In the genomic region with DNA sequence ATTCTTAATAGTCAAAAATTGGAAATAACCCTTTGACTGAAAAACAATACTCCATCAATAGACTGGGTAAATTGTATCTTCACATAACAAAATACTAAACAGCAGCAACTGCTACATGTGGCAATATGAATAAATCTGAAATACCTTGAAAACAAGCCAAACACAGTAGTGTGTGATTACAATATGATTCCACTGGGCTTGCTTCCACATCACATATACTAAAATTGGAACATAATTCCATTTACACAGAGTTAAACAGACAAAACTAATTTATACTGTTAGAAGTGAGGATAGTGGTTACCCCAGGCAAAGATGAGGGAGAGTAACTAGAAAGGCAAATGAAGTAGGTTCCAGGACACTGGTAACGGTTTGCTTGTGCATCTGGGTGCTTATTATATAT, we compare ENCODE assay signal across 25 cellular contexts. TPM values are rescaled to one million over a fixed set of nuclear protein-coding genes. Genes with fewer than 3 reads are reported as not detected.
DNase-seq lines count a peak whose midpoint lies in the region; ATAC-seq, FAIRE-seq and TF ChIP-seq lines count a peak whose summit lies in the region.
"Had no signal": no experiment of that assay in that cellular context is flagged by ENCODE, and none has a peak within 500 bp of the region (broad histone marks: within the 10 kb centered on the region; RNA-seq: fewer than 3 reads in every experiment).

No MANE protein-coding gene starts in this region.

- H3K79me2 ChIP-seq in GM23248 (ENCODE audit: insufficient read depth), result peaks cover 94% of the 10 kb centered on the region
- peaks cover 86% of the 10 kb centered on the region for H3K79me2 ChIP-seq in fibroblast of lung (ENCODE audit: control insufficient read depth, insufficient read depth, low read length)
- no peaks in the 10 kb centered on the region; the same call in 1 of the 2 replicates for H3K79me2 ChIP-seq in H9 (ENCODE audit: insufficient read depth, low read length)

- no peak overlapping the region for H3K23ac ChIP-seq in H9 (ENCODE audit: insufficient read length, low read depth, low read length)

- no peak overlapping the region for H2BK15ac ChIP-seq in H9 (ENCODE audit: low read depth, low read length)

- H3K9me3 Mint-ChIP-seq in H9, result no peaks in the 10 kb centered on the region

- no peak overlapping the region for H3T11ph ChIP-seq in H9 (ENCODE audit: low read length)

- no peak overlapping the region for H4K8ac ChIP-seq in H9 (replicated peaks; ENCODE audit: insufficient read length, low read depth, low read length)

- H4K5ac ChIP-seq in H9 (ENCODE audit: insufficient read length, low read depth, low read length), result no peak overlapping the region

- H3K27me3 ChIP-seq in GM23248 (replicated peaks; ENCODE audit: insufficient read depth) (no peaks in the 10 kb centered on the region), adipocyte (replicated peaks; ENCODE audit: control insufficient read depth, insufficient read depth, low read length) (no peaks in the 10 kb centered on the region), fibroblast of lung (ENCODE audit: control insufficient read depth, insufficient read depth, low read length) (no peaks in the 10 kb centered on the region), pancreas (no peaks in the 10 kb centered on the region), right lobe of liver (no peaks in the 10 kb centered on the region), H9 (ENCODE audit: insufficient read depth, low read length) (no peaks in the 10 kb centered on the region)
- H3K27me3 ChIP-seq: BLaER1 treated with 17β-estradiol and CSF1 and Interleukin-3, amounts not matched to agents 10 nM and 100 nM had no signal

- peaks cover 0 to under 1% (median 0%) of the 10 kb centered on the region in 3 experiments; a peak in 1 of 7 replicates for H3K36me3 Mint-ChIP-seq in H9 (ENCODE audit: insufficient read depth in 1 of 3, low read depth in 3 of 3)

- peak in 3 of 4 donors; percentile 39 to 59 (median 52) for ATAC-seq in pancreas
- ATAC-seq in right lobe of liver, result no peak
- no peak for ATAC-seq in GM18870 (IDR thresholded peaks at IDR 0.05; ENCODE audit: unreplicated experiment)
- ATAC-seq: HepG2 had no signal

- H3K4me3 ChIP-seq in GM23248, result no peak overlapping the region
- H3K4me3 ChIP-seq in adipocyte (ENCODE audit: low read length), result no peak overlapping the region
- peak overlapping the region in 1 of 4 experiments; percentile 2 for H3K4me3 ChIP-seq in fibroblast of lung (replicated peaks in 1 of 4; ENCODE audit: control extremely low read depth in 1 of 4, insufficient read depth in 1 of 4, low read depth in 3 of 4, low read length in 4 of 4)
- no peak overlapping the region for H3K4me3 ChIP-seq in pancreas
- no peak overlapping the region for H3K4me3 ChIP-seq in right lobe of liver
- H3K4me3 ChIP-seq: BLaER1 treated with 17β-estradiol and CSF1 and Interleukin-3, amounts not matched to agents 10 nM and 100 nM; HAP-1; PC-9 had no signal

- TF ChIP-seq CTCF in fibroblast of lung (conservative IDR thresholded peaks at IDR 0.05 in 1 of 2, IDR thresholded peaks at IDR 0.05 in 1 of 2; ENCODE audit: low read depth in 1 of 2, low read length in 2 of 2) (no peak), pancreas (IDR thresholded peaks at IDR 0.05) (no peak), right lobe of liver (IDR thresholded peaks at IDR 0.05) (no peak), H9 (conservative IDR thresholded peaks at IDR 0.05) (no peak)

- H4K91ac ChIP-seq in H9 (ENCODE audit: insufficient read length, low read depth, low read length), result no peak overlapping the region

- H3K27ac ChIP-seq in GM23248, result no peak overlapping the region
- H3K27ac ChIP-seq in fibroblast of lung (ENCODE audit: insufficient read depth, low read length), result no peak overlapping the region
- H3K27ac ChIP-seq in pancreas, result peak overlapping the region in 1 of 4 donors; percentile 81
- no peak overlapping the region for H3K27ac ChIP-seq in right lobe of liver
- no peak overlapping the region for H3K27ac ChIP-seq in H9 (ENCODE audit: insufficient read length, low read depth, low read length)
- H3K27ac ChIP-seq: BLaER1 treated with 17β-estradiol and CSF1 and Interleukin-3, amounts not matched to agents 10 nM and 100 nM; HL-60; PC-9 had no signal

- H3K9me2 ChIP-seq in GM23248 (ENCODE audit: insufficient read depth), result no peaks in the 10 kb centered on the region; the same call in 1 of the 2 replicates

- H2AK5ac ChIP-seq in H9 (ENCODE audit: insufficient read length, low read length), result no peak overlapping the region

- DNase-seq in GM23248 (peak; percentile 38), adipocyte (ENCODE audit: low read depth) (peak; percentile 61), fibroblast of lung (ENCODE audit: low read depth in 2 of 2) (peak in 1 of 2 donors; percentile 64), pancreas (no peak), right lobe of liver (no peak), H9 (no peak), NCI-H2171 (lab: John Stamatoyannopoulos, UW) (no peak)
- DNase-seq: Caco-2; CD4-positive, alpha-beta memory T cell; DMS153; KBM-7; MM.1S; NCI-H1092; NCI-H1436; NCI-H187 treated with DMSO at 0.1 percent for 48 hours; NCI-H2107; NCI-H69; PC-9; RPMI8226; SHP77 had no signal

- FAIRE-seq in pancreas (lab: Jason Lieb, UNC), result no peak
- FAIRE-seq: HepG2 had no signal

- H3K36me3 ChIP-seq in GM23248 (ENCODE audit: low read depth) (0 out of 2 replicates have a peak, but pooled peaks cover under 1% of the 10 kb centered on the region), adipocyte (ENCODE audit: control insufficient read depth, insufficient read depth, low read length, severe bottlenecking) (no peaks in the 10 kb centered on the region), fibroblast of lung (ENCODE audit: control insufficient read depth, insufficient read depth, low read length) (no peaks in the 10 kb centered on the region), pancreas (no peaks in the 10 kb centered on the region), right lobe of liver (no peaks in the 10 kb centered on the region)

- no peak overlapping the region for H3K56ac ChIP-seq in H9 (ENCODE audit: insufficient read length, low read depth, low read length)

- H3K14ac ChIP-seq in H9 (ENCODE audit: insufficient read depth, low read length), result no peak overlapping the region

- no peaks in the 10 kb centered on the region for H3K27me3 Mint-ChIP-seq in H9 (ENCODE audit: low read depth)
- H3K27me3 Mint-ChIP-seq: CD4-positive, alpha-beta memory T cell had no signal

- no peak for TF ChIP-seq POLR2A in right lobe of liver (IDR thresholded peaks at IDR 0.05)

- peaks cover 23% of the 10 kb centered on the region for H3K4me1 ChIP-seq in GM23248 (ENCODE audit: insufficient read depth)
- peaks cover 21% of the 10 kb centered on the region for H3K4me1 ChIP-seq in adipocyte (ENCODE audit: control insufficient read depth, insufficient read depth, low read length)
- H3K4me1 ChIP-seq in fibroblast of lung (ENCODE audit: control insufficient read depth, extremely low read depth, insufficient read depth, low read length), result peaks cover 2% of the 10 kb centered on the region
- H3K4me1 ChIP-seq in pancreas, result peaks cover 26 to 48% (median 42%) of the 10 kb centered on the region in 3 donors
- peaks cover 0 to 9% (median 0%) of the 10 kb centered on the region in 4 donors for H3K4me1 ChIP-seq in right lobe of liver
- no peaks in the 10 kb centered on the region for H3K4me1 ChIP-seq in H9 (ENCODE audit: insufficient read depth, low read length)
- H3K4me1 ChIP-seq: Caco-2, HAP-1 had no signal

- no peaks in the 10 kb centered on the region for H3K23me2 ChIP-seq in H9 (ENCODE audit: insufficient read length, low read depth, low read length, poor library complexity, severe bottlenecking)

- no peak overlapping the region for H2AFZ ChIP-seq in GM23248
- no peak overlapping the region for H2AFZ ChIP-seq in fibroblast of lung (ENCODE audit: low read length)
- no peak overlapping the region for H2AFZ ChIP-seq in H9 (ENCODE audit: low read length)
- H2AFZ ChIP-seq: PC-9 had no signal

- no peak overlapping the region for H2BK120ac ChIP-seq in H9 (ENCODE audit: low read depth, low read length, poor library complexity, severe bottlenecking)

- no peak overlapping the region for H3K27ac Mint-ChIP-seq in H9
- H3K27ac Mint-ChIP-seq: CD4-positive, alpha-beta memory T cell had no signal

- H3K4me1 Mint-ChIP-seq in H9, result peaks cover 3% of the 10 kb centered on the region in 2 experiments; a peak in 3 of 4 replicates

- H2BK20ac ChIP-seq in H9 (ENCODE audit: low read depth, low read length, poor library complexity, severe bottlenecking), result no peak overlapping the region

- H3K4me3 Mint-ChIP-seq in H9, result no peak overlapping the region
- H3K4me3 Mint-ChIP-seq: CD4-positive, alpha-beta memory T cell had no signal

- no peak overlapping the region for H3K18ac ChIP-seq in H9 (ENCODE audit: insufficient read length, low read depth, low read length)

- H3F3A ChIP-seq in GM23248 (ENCODE audit: insufficient read depth), result no peaks in the 10 kb centered on the region

- in situ Hi-C loops in GM23248 (cut with MboI), result no loop called here

- peaks cover 3% of the 10 kb centered on the region for H3K79me1 ChIP-seq in H9 (ENCODE audit: insufficient read depth, low read depth, low read length, poor library complexity, severe bottlenecking)

- peaks cover 35% of the 10 kb centered on the region for H4K20me1 ChIP-seq in GM23248 (ENCODE audit: insufficient read depth)
- H4K20me1 ChIP-seq in fibroblast of lung (ENCODE audit: control insufficient read depth, extremely low read depth, insufficient read depth, low read length), result peaks cover 24% of the 10 kb centered on the region
- H4K20me1 ChIP-seq in H9 (ENCODE audit: control insufficient read depth, insufficient read depth, insufficient read length), result no peaks in the 10 kb centered on the region

- intact Hi-C loops in pancreas (cut with DNase I) (no loop called here), right lobe of liver (cut with DNase I) (no loop called here)

- no peak overlapping the region for H2BK5ac ChIP-seq in H9 (ENCODE audit: insufficient read length, low read length)

- H2BK12ac ChIP-seq in H9 (ENCODE audit: insufficient read length, low read depth, low read length), result no peak overlapping the region

- H3K4me2 ChIP-seq in GM23248 (ENCODE audit: unreplicated experiment), result no peak overlapping the region
- peak overlapping the region; percentile 44 for H3K4me2 ChIP-seq in fibroblast of lung (ENCODE audit: extremely low read depth, insufficient read depth, low read length)
- H3K4me2 ChIP-seq in H9 (ENCODE audit: insufficient read depth, insufficient read length, low read length), result no peak overlapping the region
- H3K4me2 ChIP-seq: BLaER1 treated with 17β-estradiol and CSF1 and Interleukin-3, amounts not matched to agents 10 nM and 100 nM; PC-9 had no signal

- H3K9me3 ChIP-seq in GM23248 (ENCODE audit: low read depth), result no peaks in the 10 kb centered on the region
- H3K9me3 ChIP-seq in adipocyte (ENCODE audit: control insufficient read depth, low read length), result no peaks in the 10 kb centered on the region
- H3K9me3 ChIP-seq in fibroblast of lung (ENCODE audit: control insufficient read depth, insufficient read depth, low read depth, low read length), result no peaks in the 10 kb centered on the region
- no peaks in the 10 kb centered on the region for H3K9me3 ChIP-seq in pancreas
- H3K9me3 ChIP-seq in right lobe of liver, result no peaks in the 10 kb centered on the region
- H3K9me3 ChIP-seq in H9 (ENCODE audit: control insufficient read depth, low read depth, low read length), result no peaks in the 10 kb centered on the region
- H3K9me3 ChIP-seq: Caco-2, HAP-1 had no signal

- no peak overlapping the region for H3K9ac ChIP-seq in GM23248
- H3K9ac ChIP-seq in adipocyte (ENCODE audit: low read length), result no peak overlapping the region
- no peak overlapping the region for H3K9ac ChIP-seq in fibroblast of lung (ENCODE audit: insufficient read depth, low read length)
- no peak overlapping the region for H3K9ac ChIP-seq in H9 (ENCODE audit: extremely low read depth, insufficient read length, low read length)
- H3K9ac ChIP-seq: BLaER1 treated with 17β-estradiol and CSF1 and Interleukin-3, amounts not matched to agents 10 nM and 100 nM had no signal

- no peak overlapping the region for H3K4ac ChIP-seq in H9 (ENCODE audit: low read depth, low read length)

- 15 to 39% methylated on average over 1 of the region's 1 CpG for WGBS in GM23248 (ENCODE audit: low coverage in 1 of 2, low lambda C conversion rate in 2 of 2, missing lambda C conversion rate in 2 of 2), 2 experiments
- 41 to 72% methylated on average over 1 of the region's 1 CpG for WGBS in pancreas, 2 donors
- 89% methylated on average over 1 of the region's 1 CpG for WGBS in right lobe of liver (ENCODE audit: insufficient coverage, low coverage, low lambda C conversion rate, missing lambda C conversion rate)
- WGBS in H9 (ENCODE audit: extremely low coverage, insufficient read length, low lambda C conversion rate), result no CpG with 5 or more reads among the region's 1 CpG

RNA-seq across cellular contexts. Expression of a gene that starts 20.4 kb away (rescaled TPM):
- total RNA-seq in GM23248 (2014; rRNA removed; shearing (Covaris generic)), result 21.6 and 25.8 TPM in 2 replicates
- polyA plus RNA-seq in GM23248 (2016; fragmentation: Nextera tagmentation; extraction: Ambion mirVana) (8.8 and 10.3 TPM in 2 replicates), fibroblast of lung (30.7 and 36.4 TPM in 2 replicates), pancreas (1 to 10 TPM; 2.7 to 4.4 TPM)
- total RNA-seq in fibroblast of lung (79.4 and 97.8 TPM in 2 replicates), pancreas (10 to 100 TPM; 11.1 to 20.9 (median 13.2) TPM), right lobe of liver (10 to 100 TPM; 14.2 to 25.2 (median 20.9) TPM), H9 (2021) (13.4 TPM in 2 replicates)
- polyA plus RNA-seq in fibroblast of lung (2012), result 13.5 and 18.1 TPM in 2 replicates
- 9.9 and 11.3 TPM in 2 replicates for polyA minus RNA-seq in fibroblast of lung (ENCODE audit: low replicate concordance)

Comparison
In these comparisons a context has a peak if more than half of its experiments do, and no peak if none do; other contexts are left out.
1. DNase-seq: peak in GM23248 (single experiment) and adipocyte (single experiment); none in pancreas (0 of 6), right lobe of liver (0 of 3), H9 (single experiment) and NCI-H2171 (single experiment).
2. ATAC-seq: peak in pancreas (3 of 4); none in right lobe of liver (0 of 4) and GM18870 (single experiment).